In the genomic region with DNA sequence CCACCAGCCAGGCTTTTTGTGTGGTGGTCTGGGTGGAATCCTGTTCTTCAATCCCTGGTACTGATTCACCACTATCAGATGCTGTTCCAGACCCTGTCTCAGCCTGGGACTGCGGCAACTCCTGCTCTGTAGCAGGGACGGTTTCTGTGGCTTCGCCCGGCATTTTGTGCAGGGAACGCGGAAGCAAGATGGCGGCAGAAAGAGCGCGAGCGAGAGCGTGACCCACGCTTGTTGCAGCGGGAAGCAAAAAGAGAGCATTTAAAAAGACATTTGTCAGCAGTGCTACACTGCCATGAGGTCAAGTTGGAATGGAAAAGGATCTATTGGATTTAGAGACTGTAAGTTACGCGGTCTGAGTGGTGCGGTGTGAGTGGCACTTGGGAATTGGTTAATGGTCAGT, we compare ENCODE assay signal across 1 cellular context.
TF ChIP-seq lines count a peak whose summit lies in the region.

A gene (minus strand): TSS at position 202 of the 400 bp plus-strand sequence. CDS start 39 bp downstream, at position 163.

TF ChIP-seq in K562, 482 proteins besides CTCF, POLR2A, EP300 and RAD21 (continued from another document):
- TF ChIP-seq, protein P1, sequence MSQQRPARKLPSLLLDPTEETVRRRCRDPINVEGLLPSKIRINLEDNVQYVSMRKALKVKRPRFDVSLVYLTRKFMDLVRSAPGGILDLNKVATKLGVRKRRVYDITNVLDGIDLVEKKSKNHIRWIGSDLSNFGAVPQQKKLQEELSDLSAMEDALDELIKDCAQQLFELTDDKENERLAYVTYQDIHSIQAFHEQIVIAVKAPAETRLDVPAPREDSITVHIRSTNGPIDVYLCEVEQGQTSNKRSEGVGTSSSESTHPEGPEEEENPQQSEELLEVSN (IDR thresholded peaks at IDR 0.05; ENCODE audit: borderline replicate concordance in 1 of 2, extremely low read depth in 1 of 2, insufficient read depth in 1 of 2, insufficient read length in 1 of 2, low read depth in 1 of 2, low read length in 1 of 2, poor library complexity in 1 of 2, severe bottlenecking in 1 of 2) = peak; percentile 41 to 54
- TF ChIP-seq EP400 (IDR thresholded peaks at IDR 0.05) (no peak), L3MBTL2 (IDR thresholded peaks at IDR 0.05) (peak; percentile 79), CXXC5 (CRISPR knock-in tag; IDR thresholded peaks at IDR 0.05) (peak; percentile 35; the same call in 1 of the 2 replicates), NR2C2 (CRISPR knock-in tag; IDR thresholded peaks at IDR 0.05) (no peak), NR2C2 (tag; IDR thresholded peaks at IDR 0.05) (peak; percentile 21; the same call in 1 of the 2 replicates), ERF (CRISPR knock-in tag; IDR thresholded peaks at IDR 0.05) (0 out of 2 replicates have a peak, but pooled peaks have one; percentile 50), YY1 (IDR thresholded peaks at IDR 0.05; ENCODE audit: borderline replicate concordance in 1 of 3, control insufficient read depth in 1 of 3, extremely low read depth in 1 of 3, insufficient read depth in 3 of 3, insufficient read length in 1 of 3, insufficient replicate concordance in 2 of 3, low read depth in 1 of 3, low read length in 2 of 3) (peak; percentile 37 to 85 (median 40))
- TF ChIP-seq, protein P2, sequence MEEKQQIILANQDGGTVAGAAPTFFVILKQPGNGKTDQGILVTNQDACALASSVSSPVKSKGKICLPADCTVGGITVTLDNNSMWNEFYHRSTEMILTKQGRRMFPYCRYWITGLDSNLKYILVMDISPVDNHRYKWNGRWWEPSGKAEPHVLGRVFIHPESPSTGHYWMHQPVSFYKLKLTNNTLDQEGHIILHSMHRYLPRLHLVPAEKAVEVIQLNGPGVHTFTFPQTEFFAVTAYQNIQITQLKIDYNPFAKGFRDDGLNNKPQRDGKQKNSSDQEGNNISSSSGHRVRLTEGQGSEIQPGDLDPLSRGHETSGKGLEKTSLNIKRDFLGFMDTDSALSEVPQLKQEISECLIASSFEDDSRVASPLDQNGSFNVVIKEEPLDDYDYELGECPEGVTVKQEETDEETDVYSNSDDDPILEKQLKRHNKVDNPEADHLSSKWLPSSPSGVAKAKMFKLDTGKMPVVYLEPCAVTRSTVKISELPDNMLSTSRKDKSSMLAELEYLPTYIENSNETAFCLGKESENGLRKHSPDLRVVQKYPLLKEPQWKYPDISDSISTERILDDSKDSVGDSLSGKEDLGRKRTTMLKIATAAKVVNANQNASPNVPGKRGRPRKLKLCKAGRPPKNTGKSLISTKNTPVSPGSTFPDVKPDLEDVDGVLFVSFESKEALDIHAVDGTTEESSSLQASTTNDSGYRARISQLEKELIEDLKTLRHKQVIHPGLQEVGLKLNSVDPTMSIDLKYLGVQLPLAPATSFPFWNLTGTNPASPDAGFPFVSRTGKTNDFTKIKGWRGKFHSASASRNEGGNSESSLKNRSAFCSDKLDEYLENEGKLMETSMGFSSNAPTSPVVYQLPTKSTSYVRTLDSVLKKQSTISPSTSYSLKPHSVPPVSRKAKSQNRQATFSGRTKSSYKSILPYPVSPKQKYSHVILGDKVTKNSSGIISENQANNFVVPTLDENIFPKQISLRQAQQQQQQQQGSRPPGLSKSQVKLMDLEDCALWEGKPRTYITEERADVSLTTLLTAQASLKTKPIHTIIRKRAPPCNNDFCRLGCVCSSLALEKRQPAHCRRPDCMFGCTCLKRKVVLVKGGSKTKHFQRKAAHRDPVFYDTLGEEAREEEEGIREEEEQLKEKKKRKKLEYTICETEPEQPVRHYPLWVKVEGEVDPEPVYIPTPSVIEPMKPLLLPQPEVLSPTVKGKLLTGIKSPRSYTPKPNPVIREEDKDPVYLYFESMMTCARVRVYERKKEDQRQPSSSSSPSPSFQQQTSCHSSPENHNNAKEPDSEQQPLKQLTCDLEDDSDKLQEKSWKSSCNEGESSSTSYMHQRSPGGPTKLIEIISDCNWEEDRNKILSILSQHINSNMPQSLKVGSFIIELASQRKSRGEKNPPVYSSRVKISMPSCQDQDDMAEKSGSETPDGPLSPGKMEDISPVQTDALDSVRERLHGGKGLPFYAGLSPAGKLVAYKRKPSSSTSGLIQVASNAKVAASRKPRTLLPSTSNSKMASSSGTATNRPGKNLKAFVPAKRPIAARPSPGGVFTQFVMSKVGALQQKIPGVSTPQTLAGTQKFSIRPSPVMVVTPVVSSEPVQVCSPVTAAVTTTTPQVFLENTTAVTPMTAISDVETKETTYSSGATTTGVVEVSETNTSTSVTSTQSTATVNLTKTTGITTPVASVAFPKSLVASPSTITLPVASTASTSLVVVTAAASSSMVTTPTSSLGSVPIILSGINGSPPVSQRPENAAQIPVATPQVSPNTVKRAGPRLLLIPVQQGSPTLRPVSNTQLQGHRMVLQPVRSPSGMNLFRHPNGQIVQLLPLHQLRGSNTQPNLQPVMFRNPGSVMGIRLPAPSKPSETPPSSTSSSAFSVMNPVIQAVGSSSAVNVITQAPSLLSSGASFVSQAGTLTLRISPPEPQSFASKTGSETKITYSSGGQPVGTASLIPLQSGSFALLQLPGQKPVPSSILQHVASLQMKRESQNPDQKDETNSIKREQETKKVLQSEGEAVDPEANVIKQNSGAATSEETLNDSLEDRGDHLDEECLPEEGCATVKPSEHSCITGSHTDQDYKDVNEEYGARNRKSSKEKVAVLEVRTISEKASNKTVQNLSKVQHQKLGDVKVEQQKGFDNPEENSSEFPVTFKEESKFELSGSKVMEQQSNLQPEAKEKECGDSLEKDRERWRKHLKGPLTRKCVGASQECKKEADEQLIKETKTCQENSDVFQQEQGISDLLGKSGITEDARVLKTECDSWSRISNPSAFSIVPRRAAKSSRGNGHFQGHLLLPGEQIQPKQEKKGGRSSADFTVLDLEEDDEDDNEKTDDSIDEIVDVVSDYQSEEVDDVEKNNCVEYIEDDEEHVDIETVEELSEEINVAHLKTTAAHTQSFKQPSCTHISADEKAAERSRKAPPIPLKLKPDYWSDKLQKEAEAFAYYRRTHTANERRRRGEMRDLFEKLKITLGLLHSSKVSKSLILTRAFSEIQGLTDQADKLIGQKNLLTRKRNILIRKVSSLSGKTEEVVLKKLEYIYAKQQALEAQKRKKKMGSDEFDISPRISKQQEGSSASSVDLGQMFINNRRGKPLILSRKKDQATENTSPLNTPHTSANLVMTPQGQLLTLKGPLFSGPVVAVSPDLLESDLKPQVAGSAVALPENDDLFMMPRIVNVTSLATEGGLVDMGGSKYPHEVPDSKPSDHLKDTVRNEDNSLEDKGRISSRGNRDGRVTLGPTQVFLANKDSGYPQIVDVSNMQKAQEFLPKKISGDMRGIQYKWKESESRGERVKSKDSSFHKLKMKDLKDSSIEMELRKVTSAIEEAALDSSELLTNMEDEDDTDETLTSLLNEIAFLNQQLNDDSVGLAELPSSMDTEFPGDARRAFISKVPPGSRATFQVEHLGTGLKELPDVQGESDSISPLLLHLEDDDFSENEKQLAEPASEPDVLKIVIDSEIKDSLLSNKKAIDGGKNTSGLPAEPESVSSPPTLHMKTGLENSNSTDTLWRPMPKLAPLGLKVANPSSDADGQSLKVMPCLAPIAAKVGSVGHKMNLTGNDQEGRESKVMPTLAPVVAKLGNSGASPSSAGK (IDR thresholded peaks at IDR 0.05) = peak; percentile 79
